Comparison of ENCODE assay signal across 13 cellular contexts in the genomic region with DNA sequence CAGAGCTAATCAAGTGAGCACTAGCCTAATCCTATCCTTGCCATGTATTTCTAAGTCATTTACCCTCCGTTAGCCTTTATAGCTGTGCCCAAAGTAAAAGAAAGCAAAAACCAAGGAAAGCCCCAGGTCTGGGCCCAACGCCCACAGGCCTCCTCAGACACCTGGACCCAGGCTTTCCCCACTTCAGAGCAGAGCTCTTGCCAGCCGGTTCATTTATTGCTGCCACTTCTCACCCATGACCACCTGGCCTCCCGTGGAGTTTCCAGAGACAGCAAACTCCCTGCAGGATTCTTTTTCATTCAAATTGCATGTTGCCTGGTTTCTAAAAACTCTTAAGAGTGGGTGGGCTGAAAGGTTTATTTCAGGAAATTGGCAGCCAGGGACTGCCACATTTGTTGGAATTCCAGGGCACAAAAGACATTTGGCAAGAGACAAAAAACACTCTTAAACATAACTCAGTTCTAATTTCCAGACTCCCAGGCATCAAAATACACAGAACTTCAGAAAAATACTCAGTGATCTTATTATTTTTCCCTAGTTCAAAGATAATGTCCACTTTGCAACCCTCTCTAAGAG. TPM values are rescaled to one million over a fixed set of nuclear protein-coding genes. Genes with fewer than 3 reads are reported as not detected.
DNase-seq lines count a peak whose midpoint lies in the region; ATAC-seq and TF ChIP-seq lines count a peak whose summit lies in the region.
"Had no signal": no experiment of that assay in that cellular context is flagged by ENCODE, and none has a peak within 500 bp of the region (broad histone marks: within the 10 kb centered on the region; RNA-seq: fewer than 3 reads in every experiment).

No MANE protein-coding gene starts in this region.

- CTCF ChIA-PET in activated CD4-positive, alpha-beta T cell treated with anti-CD3 and anti-CD28 coated beads, Interleukin-2, amount 10 ng/mL, durations not matched to agents 7 days and 5 days (lab: Charles Lee) = interaction anchor here (0.6 to 1.5 kb wide), 2 partner anchors 8 to 434 kb away, joined by 3 to 5 read pairs; no protein-coding TSS in a partner anchor

- DNase-seq in activated CD4-positive, alpha-beta T cell treated with anti-CD3 and anti-CD28 coated beads, Interleukin-2, amount 10 ng/mL, durations not matched to agents 7 days and 5 days = no peak
- DNase-seq in activated CD4-positive, alpha-beta T cell treated with anti-CD3 and anti-CD28 coated beads for 1 hour = no peak
- peak; percentile 33 for DNase-seq in NCI-H2029 (lab: John Stamatoyannopoulos, UW)
- DNase-seq in astrocyte of the hippocampus (ENCODE audit: low read depth, low spot score) = peak; percentile 24
- no peak for DNase-seq in posterior vena cava (ENCODE audit: low spot score)
- no peak for DNase-seq in glomerular visceral epithelial cell (ENCODE audit: extremely low spot score)
- DNase-seq: activated effector memory CD4-positive, alpha-beta T cell treated with Interleukin-2 at 50 U/mL for 16 hours; glutamatergic neuron; mesendoderm; NCI-H748 treated with DMSO at 0.1 percent for 48 hours; T1000 had no signal

- H3K9me3 Mint-ChIP-seq in activated CD4-positive, alpha-beta T cell treated with anti-CD3 and anti-CD28 coated beads, Interleukin-2, amount 10 ng/mL, durations not matched to agents 7 days and 5 days = no peaks in the 10 kb centered on the region
- no peaks in the 10 kb centered on the region for H3K9me3 Mint-ChIP-seq in stimulated activated memory B cell treated with anti-CD40 and anti-IgM and Interleukin-4, amounts not matched to agents 10 μg/mL and 1 μg/mL and 100 μg/mL, for 72 hours

- no peaks in the 10 kb centered on the region for H3K27me3 Mint-ChIP-seq in activated CD4-positive, alpha-beta T cell treated with anti-CD3 and anti-CD28 coated beads, Interleukin-2, amount 10 ng/mL, durations not matched to agents 7 days and 5 days
- H3K27me3 Mint-ChIP-seq in stimulated activated memory B cell treated with anti-CD40 and anti-IgM and Interleukin-4, amounts not matched to agents 10 μg/mL and 1 μg/mL and 100 μg/mL, for 72 hours = no peaks in the 10 kb centered on the region

- peak; percentile 15 for ATAC-seq in stimulated activated memory B cell treated with anti-CD40 and anti-IgM and Interleukin-4, amounts not matched to agents 10 μg/mL and 1 μg/mL and 100 μg/mL, for 72 hours
- no peak for ATAC-seq in SK-N-SH treated with all-trans-retinoic acid at 6 μM for 48 hours

- no peak overlapping the region for H3K4me3 Mint-ChIP-seq in activated CD4-positive, alpha-beta T cell treated with anti-CD3 and anti-CD28 coated beads, Interleukin-2, amount 10 ng/mL, durations not matched to agents 7 days and 5 days
- peak overlapping the region; percentile 96 for H3K4me3 Mint-ChIP-seq in stimulated activated memory B cell treated with anti-CD40 and anti-IgM and Interleukin-4, amounts not matched to agents 10 μg/mL and 1 μg/mL and 100 μg/mL, for 72 hours

- peaks cover 67% of the 10 kb centered on the region for H3K4me1 Mint-ChIP-seq in activated CD4-positive, alpha-beta T cell treated with anti-CD3 and anti-CD28 coated beads, Interleukin-2, amount 10 ng/mL, durations not matched to agents 7 days and 5 days
- H3K4me1 Mint-ChIP-seq in stimulated activated memory B cell treated with anti-CD40 and anti-IgM and Interleukin-4, amounts not matched to agents 10 μg/mL and 1 μg/mL and 100 μg/mL, for 72 hours = peaks cover 74% of the 10 kb centered on the region

- H3K27ac Mint-ChIP-seq in activated CD4-positive, alpha-beta T cell treated with anti-CD3 and anti-CD28 coated beads, Interleukin-2, amount 10 ng/mL, durations not matched to agents 7 days and 5 days = peak overlapping the region; percentile 57
- H3K27ac Mint-ChIP-seq in stimulated activated memory B cell treated with anti-CD40 and anti-IgM and Interleukin-4, amounts not matched to agents 10 μg/mL and 1 μg/mL and 100 μg/mL, for 72 hours = peak overlapping the region; percentile 92

- intact Hi-C loops in posterior vena cava (cut with DNase I) = no loop called here

- H3K36me3 Mint-ChIP-seq in activated CD4-positive, alpha-beta T cell treated with anti-CD3 and anti-CD28 coated beads, Interleukin-2, amount 10 ng/mL, durations not matched to agents 7 days and 5 days (ENCODE audit: low read depth) = peaks cover 36% of the 10 kb centered on the region
- peaks cover 39% of the 10 kb centered on the region for H3K36me3 Mint-ChIP-seq in stimulated activated memory B cell treated with anti-CD40 and anti-IgM and Interleukin-4, amounts not matched to agents 10 μg/mL and 1 μg/mL and 100 μg/mL, for 72 hours

- POLR2A ChIA-PET in activated CD4-positive, alpha-beta T cell treated with anti-CD3 and anti-CD28 coated beads, Interleukin-2, amount 10 ng/mL, durations not matched to agents 7 days and 5 days (lab: Charles Lee) = no interaction called here

TF ChIP-seq in SK-N-SH treated with all-trans-retinoic acid at 6 μM for 48 hours, 23 proteins besides CTCF, POLR2A, EP300 and RAD21:
- no peak for TF ChIP-seq ZFP3 (CRISPR knock-in tag; IDR thresholded peaks at IDR 0.05)
- no peak for TF ChIP-seq ZFP30 (CRISPR knock-in tag; IDR thresholded peaks at IDR 0.05)

RNA-seq across cellular contexts. Expression of gene VOPP1, which starts 4.7 kb away (rescaled TPM):
- total RNA-seq in activated CD4-positive, alpha-beta T cell treated with anti-CD3 and anti-CD28 coated beads, Interleukin-2, amount 10 ng/mL, durations not matched to agents 7 days and 5 days = 10 to 100 TPM; 74.5 to 77.2 TPM
- 10 to 100 TPM; 47.4 to 56.7 TPM for total RNA-seq in posterior vena cava

Comparison
In these comparisons a context has a peak if more than half of its experiments do, and no peak if none do; other contexts are left out.
1. DNase-seq: peak in NCI-H2029 (single experiment) and astrocyte of the hippocampus (single experiment); none in activated CD4-positive, alpha-beta T cell treated with anti-CD3 and anti-CD28 coated beads, Interleukin-2, amount 10 ng/mL, durations not matched to agents 7 days and 5 days (single experiment), activated CD4-positive, alpha-beta T cell treated with anti-CD3 and anti-CD28 coated beads for 1 hour (single experiment), posterior vena cava (single experiment) and glomerular visceral epithelial cell (single experiment).